ENCODE assay signal across 23 cellular contexts in genomic region chr15:100461049-100461448, GRCh38.
A peak's percentile ranks its signal among the peaks of the same experiment; 100 is the strongest.
DNase-seq lines count a peak whose midpoint lies in the region; ATAC-seq, FAIRE-seq and TF ChIP-seq lines count a peak whose summit lies in the region.
"Had no signal": no experiment of that assay in that cellular context is flagged by ENCODE, and none has a peak within 500 bp of the region (broad histone marks: within the 10 kb centered on the region; RNA-seq: fewer than 3 reads in every experiment).

No MANE protein-coding gene starts in this region.

- H3K36me3 ChIP-seq in H1 (ENCODE audit: control insufficient read depth in 2 of 4, insufficient read depth in 4 of 4, low read length in 3 of 4) (no peaks in the 10 kb centered on the region), small intestine (ENCODE audit: control insufficient read depth in 2 of 2, insufficient read depth in 2 of 2, low read length in 2 of 2) (no peaks in the 10 kb centered on the region)
- H3K36me3 ChIP-seq: ovary, vagina had no signal

- H3K4me2 ChIP-seq in H1 (ENCODE audit: insufficient read depth in 1 of 2, low read depth in 2 of 2, low read length in 2 of 2): no peak overlapping the region; a peak in 1 of 4 replicates

- H2AK5ac ChIP-seq in H1 (ENCODE audit: low read depth, low read length): no peak overlapping the region

- TF ChIP-seq CTCF in H1 (IDR thresholded peaks at IDR 0.05; ENCODE audit: control extremely low read depth in 1 of 3, insufficient read depth in 1 of 3, low read depth in 1 of 3, low read length in 3 of 3): no peak

- H3K4ac ChIP-seq in H1 (replicated peaks; ENCODE audit: insufficient read length, low read depth, low read length): no peak overlapping the region

- H3K79me1 ChIP-seq in H1 (ENCODE audit: low read depth, low read length): no peaks in the 10 kb centered on the region

- no peaks in the 10 kb centered on the region for H3K79me2 ChIP-seq in H1 (ENCODE audit: control insufficient read depth in 1 of 2, insufficient read depth in 2 of 2, low read length in 2 of 2)

- H3K14ac ChIP-seq in H1 (ENCODE audit: insufficient read length): no peak overlapping the region

- H4K91ac ChIP-seq in H1 (replicated peaks; ENCODE audit: insufficient read length, low read length): no peak overlapping the region

- H4K5ac ChIP-seq in H1 (ENCODE audit: insufficient read length, low read depth, low read length): no peak overlapping the region

- no peak overlapping the region; the same call in 1 of the 2 replicates for H2BK5ac ChIP-seq in H1 (ENCODE audit: low read depth, low read length)

- peak overlapping the region; percentile 6; the same call in 1 of the 2 replicates for H2BK12ac ChIP-seq in H1 (ENCODE audit: low read depth, low read length)

- H2AFZ ChIP-seq in H1 (ENCODE audit: low read length): no peak overlapping the region

- H3K56ac ChIP-seq in H1 (replicated peaks; ENCODE audit: insufficient read length, low read depth, low read length): no peak overlapping the region

- no peaks in the 10 kb centered on the region for H3K4me1 ChIP-seq in H1 (replicated peaks in 1 of 4; ENCODE audit: control insufficient read depth in 3 of 4, insufficient read depth in 4 of 4, low read length in 3 of 4)
- no peaks in the 10 kb centered on the region for H3K4me1 ChIP-seq in small intestine (ENCODE audit: control insufficient read depth in 2 of 2, insufficient read depth in 1 of 2, low read depth in 1 of 2, low read length in 1 of 2)
- H3K4me1 ChIP-seq: vagina had no signal

- TF ChIP-seq POLR2A in GM12892 (IDR thresholded peaks at IDR 0.05; ENCODE audit: low read depth, low read length) (no peak), H1 (IDR thresholded peaks at IDR 0.05; ENCODE audit: control extremely low read depth in 1 of 2, low read depth in 2 of 2, low read length in 2 of 2) (no peak)

- TF ChIP-seq RAD21 in H1 (IDR thresholded peaks at IDR 0.05 in 1 of 2, conservative IDR thresholded peaks at IDR 0.05 in 1 of 2; ENCODE audit: low read depth in 2 of 2, low read length in 2 of 2): no peak

- FAIRE-seq in GM12892 (lab: Jason Lieb, UNC) (peak; percentile 53), H1 (lab: Jason Lieb, UNC) (no peak), small intestine (lab: Jason Lieb, UNC) (no peak)
- FAIRE-seq: astrocyte, K562 had no signal

- no peak overlapping the region for H3K9ac ChIP-seq in H1 (replicated peaks in 1 of 4; ENCODE audit: extremely low read depth in 1 of 4, low read depth in 3 of 4, low read length in 3 of 4)

- DNase-seq in GM12892 (ENCODE audit: insufficient read length) (no peak), H1 (ENCODE audit: low read depth in 1 of 2, low spot score in 2 of 2) (no peak), NCI-H2029 (lab: John Stamatoyannopoulos, UW) (no peak), NCI-H2196 treated with DMSO at 0.1 percent for 48 hours (lab: John Stamatoyannopoulos, UW; ENCODE audit: unreplicated experiment) (no peak), small intestine (no peak), NCI-H510A treated with DMSO at 0.1 percent for 48 hours (lab: John Stamatoyannopoulos, UW) (no peak)
- DNase-seq: activated CD8-positive, alpha-beta T cell treated with anti-CD3 and anti-CD28 coated beads, Interleukin-2, amount 10 ng/mL, durations not matched to agents 7 days and 5 days; activated effector memory CD4-positive, alpha-beta T cell treated with Interleukin-2 at 50 U/mL for 16 hours; DMS 273 treated with DMSO at 0.1 percent for 48 hours; esophagus squamous epithelium; GOT3; hippocampal formation; NCI-H1417 treated with DMSO at 0.1 percent for 48 hours; NCI-H446; ovary; stimulated activated naive CD8-positive, alpha-beta T cell treated with anti-CD3 and anti-CD28 coated beads, Interleukin-15, amount 100 ng/mL, for 72 hours had no signal

- H2BK20ac ChIP-seq in H1 (ENCODE audit: low read length): 0 out of 2 replicates have a peak overlapping the region, but pooled peaks have one; percentile 96

- no peak for TF ChIP-seq EP300 in H1 (IDR thresholded peaks at IDR 0.05; ENCODE audit: borderline replicate concordance in 1 of 2, low read depth in 2 of 2, low read length in 2 of 2)

- CTCF ChIA-PET in H1 (lab: Charles Lee; ENCODE audit: partially characterized antibody): no interaction called here

- POLR2A ChIA-PET in H1 (lab: Charles Lee; ENCODE audit: partially characterized antibody): interaction anchor here (0.7 kb wide), 1 partner anchor 302 kb away, joined by 3 read pairs; no protein-coding TSS in a partner anchor

- H3K9me3 ChIP-seq in H1 (ENCODE audit: insufficient read depth in 2 of 2, low read depth in 1 of 2, low read length in 1 of 2) (peaks cover 35 to 41% of the 10 kb centered on the region in 2 experiments), small intestine (ENCODE audit: control insufficient read depth, low read depth) (no peaks in the 10 kb centered on the region)
- H3K9me3 ChIP-seq: vagina had no signal

- H3K23me2 ChIP-seq in H1 (ENCODE audit: low read depth, low read length): no peaks in the 10 kb centered on the region

- H3K27me3 ChIP-seq in H1 (replicated peaks in 1 of 4; ENCODE audit: control insufficient read depth in 3 of 4, extremely low read depth in 1 of 4, insufficient read depth in 3 of 4, low read length in 3 of 4) (no peaks in the 10 kb centered on the region), small intestine (ENCODE audit: control insufficient read depth in 2 of 2, insufficient read depth in 2 of 2, low read length in 2 of 2) (no peaks in the 10 kb centered on the region)
- H3K27me3 ChIP-seq: esophagus squamous epithelium, ovary, vagina had no signal

- no peaks in the 10 kb centered on the region for H4K20me1 ChIP-seq in H1 (replicated peaks in 1 of 2; ENCODE audit: control insufficient read depth in 1 of 2, insufficient read depth in 2 of 2, low read length in 2 of 2)

- no peak overlapping the region for H3K18ac ChIP-seq in H1 (ENCODE audit: extremely low read depth, low read length)

- H2BK15ac ChIP-seq in H1 (ENCODE audit: low read length): no peak overlapping the region

- 40% methylated on average over 2 of the region's 2 CpGs; no CpG with 5 or more reads in 1 of the 2 experiments for WGBS in H1 (ENCODE audit: extremely low coverage in 1 of 2, insufficient coverage in 1 of 2, insufficient read length in 1 of 2, insufficient replicate concordance in 2 of 2, low coverage in 1 of 2, low lambda C conversion rate in 2 of 2, missing lambda C conversion rate in 1 of 2), 2 experiments
- WGBS in small intestine, 3 donors: 15 to 76% (median 61%) methylated on average over 2 of the region's 2 CpGs

- no peak overlapping the region for H3K27ac ChIP-seq in H1 (ENCODE audit: low read depth, low read length)
- H3K27ac ChIP-seq in small intestine (ENCODE audit: low read depth in 1 of 2, low read length in 1 of 2): no peak overlapping the region
- H3K27ac ChIP-seq: ovary, vagina had no signal

- no peak overlapping the region for H4K8ac ChIP-seq in H1 (ENCODE audit: extremely low read depth, insufficient read depth, low read length)

- H2BK120ac ChIP-seq in H1 (replicated peaks; ENCODE audit: low read depth, low read length): no peak overlapping the region

- ATAC-seq in GM21737 (IDR thresholded peaks at IDR 0.05; ENCODE audit: unreplicated experiment): peak; percentile 71
- ATAC-seq in HG03139 (IDR thresholded peaks at IDR 0.05; ENCODE audit: unreplicated experiment): peak; percentile 62
- ATAC-seq: activated CD8-positive, alpha-beta T cell treated with anti-CD3 and anti-CD28 coated beads, Interleukin-2, amount 10 ng/mL, durations not matched to agents 7 days and 5 days; K562; left lobe of liver; SK-N-SH treated with all-trans-retinoic acid at 6 μM for 48 hours; stimulated activated naive CD8-positive, alpha-beta T cell treated with anti-CD3 and anti-CD28 coated beads, Interleukin-15, amount 100 ng/mL, for 72 hours had no signal

- H3K4me3 ChIP-seq in H1 (ENCODE audit: extremely low read depth in 1 of 4, insufficient read depth in 2 of 4, low read depth in 3 of 4, low read length in 4 of 4): no peak overlapping the region
- no peak overlapping the region for H3K4me3 ChIP-seq in small intestine (ENCODE audit: low read depth in 1 of 2, low read length in 2 of 2)
- H3K4me3 ChIP-seq: esophagus squamous epithelium, K562, ovary, vagina had no signal

- H3K23ac ChIP-seq in H1 (ENCODE audit: insufficient read length): no peak overlapping the region

TF ChIP-seq in H1, 55 proteins besides CTCF, POLR2A, EP300 and RAD21:
- TF ChIP-seq SIN3A (conservative IDR thresholded peaks at IDR 0.05 in 1 of 2, IDR thresholded peaks at IDR 0.05 in 1 of 2; ENCODE audit: low read depth in 1 of 2, low read length in 2 of 2) (no peak), TEAD4 (IDR thresholded peaks at IDR 0.05; ENCODE audit: low read depth, low read length) (no peak)
TF ChIP-seq in H1: peak in this region for 0.
